In genomic region chr2:44044281-44044720, GRCh38 we compare ENCODE assay signal across 1 cellular context.
TF ChIP-seq lines count a peak whose summit lies in the region.

No MANE protein-coding gene starts in this region.

TF ChIP-seq in K562, 482 proteins besides CTCF, POLR2A, EP300 and RAD21 (continued from another document and continues in another):
- TF ChIP-seq ZNF407 (IDR thresholded peaks at IDR 0.05; ENCODE audit: low read depth) (no peak), BCLAF1 (IDR thresholded peaks at IDR 0.05; ENCODE audit: borderline replicate concordance in 1 of 2, control insufficient read depth in 1 of 2, low read depth in 2 of 2, low read length in 1 of 2) (no peak), ZC3H4 (CRISPR knock-in tag; IDR thresholded peaks at IDR 0.05; ENCODE audit: borderline replicate concordance) (no peak), TCF15 (CRISPR knock-in tag; IDR thresholded peaks at IDR 0.05) (no peak), RBM17 (IDR thresholded peaks at IDR 0.05; ENCODE audit: borderline replicate concordance, low read depth, low read length) (no peak), SMC3 (conservative IDR thresholded peaks at IDR 0.05; ENCODE audit: insufficient read depth, low read depth, low read length) (peak; percentile 86), JUND (IDR thresholded peaks at IDR 0.05; ENCODE audit: borderline replicate concordance, low read depth, low read length) (peak; percentile 50), JUND (tag; IDR thresholded peaks at IDR 0.05; ENCODE audit: borderline replicate concordance, low read depth, low read length) (no peak), HNRNPK (IDR thresholded peaks at IDR 0.05; ENCODE audit: low read depth, low read length, poor library complexity, severe bottlenecking) (no peak), NFATC3 (IDR thresholded peaks at IDR 0.05) (no peak), STAT5A (IDR thresholded peaks at IDR 0.05; ENCODE audit: borderline replicate concordance, low read length) (no peak), ZNF280A (IDR thresholded peaks at IDR 0.05; ENCODE audit: low read depth, partially characterized antibody) (no peak), RFX1 (IDR thresholded peaks at IDR 0.05) (no peak), ZNF140 (CRISPR knock-in tag; IDR thresholded peaks at IDR 0.05) (no peak), FOXK2 (conservative IDR thresholded peaks at IDR 0.05 in 1 of 2, IDR thresholded peaks at IDR 0.05 in 1 of 2; ENCODE audit: low read depth in 2 of 2) (no peak), RBFOX2 (IDR thresholded peaks at IDR 0.05; ENCODE audit: low read depth, low read length) (no peak), KLF1 (tag; IDR thresholded peaks at IDR 0.05) (no peak), KLF13 (tag; IDR thresholded peaks at IDR 0.05; ENCODE audit: borderline replicate concordance, low read depth) (no peak), BRD4 (IDR thresholded peaks at IDR 0.05) (no peak), KDM5B (IDR thresholded peaks at IDR 0.05; ENCODE audit: insufficient replicate concordance, low read depth, low read length) (no peak), EWSR1 (IDR thresholded peaks at IDR 0.05; ENCODE audit: borderline replicate concordance, low read depth, partially characterized antibody) (no peak), GATA2 (CRISPR knock-in tag; IDR thresholded peaks at IDR 0.05) (no peak), ELF1 (tag; IDR thresholded peaks at IDR 0.05) (peak; percentile 45; the same call in 1 of the 2 replicates), ZNF584 (CRISPR knock-in tag; IDR thresholded peaks at IDR 0.05; ENCODE audit: low read depth) (no peak), CREB3 (tag; conservative IDR thresholded peaks at IDR 0.05; ENCODE audit: low read depth) (no peak), ZBTB34 (CRISPR knock-in tag; IDR thresholded peaks at IDR 0.05) (no peak), ZNF778 (CRISPR knock-in tag; IDR thresholded peaks at IDR 0.05) (no peak), ZNF436 (CRISPR knock-in tag; IDR thresholded peaks at IDR 0.05) (no peak), ZNF146 (CRISPR knock-in tag; IDR thresholded peaks at IDR 0.05; ENCODE audit: unreplicated experiment) (no peak), ATF2 (CRISPR knock-in tag; IDR thresholded peaks at IDR 0.05) (no peak), BHLHE40 (IDR thresholded peaks at IDR 0.05; ENCODE audit: low read length) (0 out of 2 replicates have a peak, but pooled peaks have one; percentile 17), POLR3A (IDR thresholded peaks at IDR 0.05; ENCODE audit: borderline replicate concordance, extremely low read depth, insufficient read depth, insufficient read length) (no peak), KHSRP (IDR thresholded peaks at IDR 0.05) (no peak), THRB (CRISPR knock-in tag; conservative IDR thresholded peaks at IDR 0.05) (no peak), BRF2 (IDR thresholded peaks at IDR 0.05; ENCODE audit: borderline replicate concordance, insufficient read depth, insufficient read length) (no peak), OTX1 (CRISPR knock-in tag; IDR thresholded peaks at IDR 0.05) (no peak), PHF8 (IDR thresholded peaks at IDR 0.05; ENCODE audit: borderline replicate concordance, low read length) (no peak), KDM2B (CRISPR knock-in tag; IDR thresholded peaks at IDR 0.05) (no peak), CBX3 (IDR thresholded peaks at IDR 0.05; ENCODE audit: borderline replicate concordance in 1 of 2, low read length in 2 of 2) (0 out of 3 replicates have a peak, but pooled peaks of 1 of the 2 experiments have one; percentile 27), YY1 (IDR thresholded peaks at IDR 0.05; ENCODE audit: borderline replicate concordance in 1 of 3, control insufficient read depth in 1 of 3, extremely low read depth in 1 of 3, insufficient read depth in 3 of 3, insufficient read length in 1 of 3, insufficient replicate concordance in 2 of 3, low read depth in 1 of 3, low read length in 2 of 3) (peak in 2 of 3 experiments; percentile 11 to 33), CGGBP1 (CRISPR knock-in tag; IDR thresholded peaks at IDR 0.05) (no peak)
